In the genomic region with DNA sequence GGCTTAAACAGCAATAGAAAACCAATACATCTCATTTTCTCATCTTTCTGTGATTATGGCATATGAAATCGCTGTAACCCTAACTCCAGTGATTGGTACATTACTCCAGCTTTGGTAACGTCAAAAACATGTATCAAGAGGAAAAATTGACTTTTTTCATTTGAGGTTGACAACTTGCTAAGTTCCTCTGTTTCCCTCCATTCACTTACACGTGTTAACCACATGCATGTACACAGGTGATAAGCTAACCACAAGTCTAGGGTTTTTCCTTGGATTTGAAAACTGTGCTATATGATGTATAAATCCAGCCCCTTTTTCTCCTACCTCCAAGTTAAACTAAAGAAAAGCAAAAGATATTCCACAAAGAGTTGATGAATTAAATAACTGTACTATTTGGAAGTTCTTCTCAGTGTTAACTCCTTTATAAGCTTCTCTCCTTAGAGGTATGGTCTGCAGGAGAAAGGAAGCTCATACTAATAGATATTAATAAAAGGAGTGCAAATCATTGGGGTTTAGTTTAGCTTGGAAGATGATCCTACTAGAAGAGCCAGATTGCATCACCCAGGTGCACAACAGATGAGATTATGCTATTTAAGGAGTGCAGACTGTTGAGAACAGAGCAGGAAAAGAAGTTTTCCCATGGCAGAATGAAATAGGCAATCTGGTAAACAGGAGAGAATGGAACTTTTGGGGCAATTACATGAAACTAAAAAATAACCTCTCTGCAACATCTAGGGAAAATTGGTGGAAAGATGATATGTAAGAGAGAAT, we compare ENCODE assay signal across 27 cellular contexts.
"Had no signal": no experiment of that assay in that cellular context is flagged by ENCODE, and none has a peak within 500 bp of the region (broad histone marks: within the 10 kb centered on the region; RNA-seq: fewer than 3 reads in every experiment).

No MANE protein-coding gene starts in this region.

- H3K36me3 ChIP-seq: left ventricle myocardium inferior, neural progenitor cell, neutrophil, right atrium auricular region, stomach, thyroid gland, transverse colon, upper lobe of left lung had no signal

- H3K79me2 ChIP-seq: hepatocyte, parathyroid adenoma had no signal

- H3K27ac ChIP-seq: hepatocyte, left ventricle myocardium inferior, neural progenitor cell, neutrophil, parathyroid adenoma, right atrium auricular region, skin epidermis, stomach, testis, thyroid gland, transverse colon, upper lobe of left lung had no signal

- H3K4me3 Mint-ChIP-seq: mesothelial cell of epicardium; naive B cell; natural killer cell; nephron progenitor cell; neural progenitor cell; stimulated activated naive B cell treated with anti-CD40 and anti-IgM and Interleukin-4, amounts not matched to agents 10 μg/mL and 1 μg/mL and 100 μg/mL, for 72 hours had no signal

- H3K36me3 Mint-ChIP-seq: naive B cell, natural killer cell, neural progenitor cell had no signal

- H3K4me2 ChIP-seq: hepatocyte, neural progenitor cell had no signal

- H3K27ac Mint-ChIP-seq: mesothelial cell of epicardium; naive B cell; natural killer cell; neural progenitor cell; stimulated activated naive B cell treated with anti-CD40 and anti-IgM and Interleukin-4, amounts not matched to agents 10 μg/mL and 1 μg/mL and 100 μg/mL, for 72 hours had no signal

- H3K9me3 Mint-ChIP-seq: naive B cell had no signal

- H3K4me1 ChIP-seq: left ventricle myocardium inferior, parathyroid adenoma, right atrium auricular region, stomach, testis, thyroid gland, transverse colon, upper lobe of left lung had no signal

- ATAC-seq: natural killer cell; sciatic nerve; stimulated activated naive B cell treated with anti-CD40 and anti-IgM and Interleukin-4, amounts not matched to agents 10 μg/mL and 1 μg/mL and 100 μg/mL, for 72 hours; stimulated activated naive CD8-positive, alpha-beta T cell treated with anti-CD3 and anti-CD28 coated beads, Interleukin-15, Interleukin-2, amounts not matched to agents 100 U/mL and 50 U/mL, for 24 hours had no signal

- H3K4me3 ChIP-seq: hepatocyte, left ventricle myocardium inferior, lung, neural progenitor cell, right atrium auricular region, skin epidermis, stomach, testis, thyroid gland, transverse colon, upper lobe of left lung had no signal

- H3K27me3 ChIP-seq: hepatocyte, neural progenitor cell, neutrophil, right atrium auricular region, stomach, testis, thyroid gland, transverse colon, upper lobe of left lung had no signal

- H3K9ac ChIP-seq: neural progenitor cell, parathyroid adenoma had no signal

- DNase-seq: islet precursor cell; left ventricle myocardium inferior; mesendoderm; naive B cell; natural killer cell; nephron progenitor cell; occipital lobe; stimulated activated CD4-positive, alpha-beta T cell treated with anti-CD3 and anti-CD28 coated beads, Interleukin-12 subunit alpha, Interleukin-12 subunit beta, amount 100 ng/mL, for 4 hours; stimulated activated CD4-positive, alpha-beta T cell treated with anti-CD3 and anti-CD28 coated beads, Interleukin-15, amount 100 ng/mL, for 24 hours; stimulated activated CD4-positive, alpha-beta T cell treated with anti-CD3 and anti-CD28 coated beads, Interleukin-2, amount 100 ng/mL, for 24 hours; stimulated activated CD4-positive, alpha-beta T cell treated with anti-CD3 and anti-CD28 coated beads, Interleukin-4, amount 100 ng/mL, for 1 hour; stimulated activated naive B cell treated with anti-CD40 and anti-IgM and Interleukin-4, amounts not matched to agents 10 μg/mL and 1 μg/mL and 100 μg/mL, for 72 hours; stimulated activated naive CD8-positive, alpha-beta T cell treated with anti-CD3 and anti-CD28 coated beads, Interleukin-15, Interleukin-2, amounts not matched to agents 100 U/mL and 50 U/mL, for 24 hours; stomach; testis; thyroid gland; transverse colon; upper lobe of left lung had no signal

- H3K9me3 ChIP-seq: left ventricle myocardium inferior, neutrophil, right atrium auricular region, stomach, testis, thyroid gland, upper lobe of left lung had no signal

- H2AFZ ChIP-seq: hepatocyte, neural progenitor cell, parathyroid adenoma had no signal
